Comparison of ENCODE assay signal across 9 cellular contexts in the genomic region with DNA sequence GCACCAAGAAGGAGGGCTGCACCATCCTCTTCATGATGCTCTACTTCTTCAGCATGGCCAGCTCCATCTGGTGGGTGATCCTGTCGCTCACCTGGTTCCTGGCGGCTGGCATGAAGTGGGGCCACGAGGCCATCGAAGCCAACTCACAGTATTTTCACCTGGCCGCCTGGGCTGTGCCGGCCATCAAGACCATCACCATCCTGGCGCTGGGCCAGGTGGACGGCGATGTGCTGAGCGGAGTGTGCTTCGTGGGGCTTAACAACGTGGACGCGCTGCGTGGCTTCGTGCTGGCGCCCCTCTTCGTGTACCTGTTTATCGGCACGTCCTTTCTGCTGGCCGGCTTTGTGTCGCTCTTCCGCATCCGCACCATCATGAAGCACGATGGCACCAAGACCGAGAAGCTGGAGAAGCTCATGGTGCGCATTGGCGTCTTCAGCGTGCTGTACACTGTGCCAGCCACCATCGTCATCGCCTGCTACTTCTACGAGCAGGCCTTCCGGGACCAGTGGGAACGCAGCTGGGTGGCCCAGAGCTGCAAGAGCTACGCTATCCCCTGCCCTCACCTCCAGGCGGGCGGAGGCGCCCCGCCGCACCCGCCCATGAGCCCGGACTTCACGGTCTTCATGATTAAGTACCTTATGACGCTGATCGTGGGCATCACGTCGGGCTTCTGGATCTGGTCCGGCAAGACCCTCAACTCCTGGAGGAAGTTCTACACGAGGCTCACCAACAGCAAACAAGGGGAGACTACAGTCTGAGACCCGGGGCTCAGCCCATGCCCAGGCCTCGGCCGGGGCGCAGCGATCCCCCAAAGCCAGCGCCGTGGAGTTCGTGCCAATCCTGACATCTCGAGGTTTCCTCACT. TPM values are rescaled to one million over a fixed set of nuclear protein-coding genes. Genes with fewer than 3 reads are reported as not detected.
DNase-seq lines count a peak whose midpoint lies in the region; ATAC-seq, FAIRE-seq and TF ChIP-seq lines count a peak whose summit lies in the region.
"Had no signal": no experiment of that assay in that cellular context is flagged by ENCODE, and none has a peak within 500 bp of the region (broad histone marks: within the 10 kb centered on the region; RNA-seq: fewer than 3 reads in every experiment).

No MANE protein-coding gene starts in this region.

- H3K27me3 Mint-ChIP-seq in T-helper 2 cell treated with Interferon-gamma antibody and Interleukin-4, amounts not matched to agents 5 μg/mL and 100 μg/mL, for 36 hours (ENCODE audit: low read depth): peaks cover 53% of the 10 kb centered on the region

- TF ChIP-seq CTCF in mammary epithelial cell (conservative IDR thresholded peaks at IDR 0.05 in 1 of 2, IDR thresholded peaks at IDR 0.05 in 1 of 2; ENCODE audit: extremely low read depth in 1 of 2, insufficient read depth in 1 of 2, low read depth in 1 of 2, low read length in 2 of 2) (no peak), thoracic aorta (IDR thresholded peaks at IDR 0.05) (no peak)

- intact Hi-C loops in mammary epithelial cell (cut with micrococcal nuclease): no loop called here

- WGBS in mammary epithelial cell (ENCODE audit: low coverage, missing lambda C conversion rate): 25% methylated on average over 32 of the region's 58 CpGs

- H3K9me3 ChIP-seq in mammary epithelial cell (replicated peaks; ENCODE audit: insufficient read depth, low read length) (no peaks in the 10 kb centered on the region), thoracic aorta (no peaks in the 10 kb centered on the region)

- H3K27me3 ChIP-seq in mammary epithelial cell (ENCODE audit: insufficient read depth, low read length): no peaks in the 10 kb centered on the region
- H3K27me3 ChIP-seq in thoracic aorta (replicated peaks; ENCODE audit: insufficient read depth): no peaks in the 10 kb centered on the region

- H3K36me3 ChIP-seq in mammary epithelial cell (ENCODE audit: insufficient read depth, low read length) (no peaks in the 10 kb centered on the region), thoracic aorta (no peaks in the 10 kb centered on the region)

- H3K36me3 Mint-ChIP-seq in T-helper 2 cell treated with Interferon-gamma antibody and Interleukin-4, amounts not matched to agents 5 μg/mL and 100 μg/mL, for 36 hours (ENCODE audit: low read depth): no peaks in the 10 kb centered on the region

- no peak for ATAC-seq in left lobe of liver
- ATAC-seq in thoracic aorta (ENCODE audit: insufficient number of reproducible peaks, low FRiP score, low read depth): no peak
- no peak for ATAC-seq in HG03095 (IDR thresholded peaks at IDR 0.05; ENCODE audit: unreplicated experiment)

- peak overlapping the region in 2 of 3 experiments; percentile 63 to 74 for H3K4me3 ChIP-seq in mammary epithelial cell (replicated peaks in 1 of 3; ENCODE audit: insufficient read depth in 1 of 3, low read depth in 2 of 3, low read length in 3 of 3)
- peak overlapping the region; percentile 75 for H3K4me3 ChIP-seq in thoracic aorta

- H3K4me3 Mint-ChIP-seq in T-helper 2 cell treated with Interferon-gamma antibody and Interleukin-4, amounts not matched to agents 5 μg/mL and 100 μg/mL, for 36 hours: peak overlapping the region; percentile 89

- peaks cover 13% of the 10 kb centered on the region for H3K79me2 ChIP-seq in mammary epithelial cell (ENCODE audit: insufficient read depth, low read length)

- peak overlapping the region; percentile 91 for H3K4me2 ChIP-seq in mammary epithelial cell (ENCODE audit: insufficient read depth, low read depth, low read length)

- H3K4me1 Mint-ChIP-seq in T-helper 2 cell treated with Interferon-gamma antibody and Interleukin-4, amounts not matched to agents 5 μg/mL and 100 μg/mL, for 36 hours (ENCODE audit: low read depth): peaks cover 4% of the 10 kb centered on the region

- in situ Hi-C loops in mammary epithelial cell (cut with MboI; ENCODE audit: low sequenced_read_pairs in 2 of 2): loop anchor here in 1 of 2 donors (10.0 kb wide), 1 partner anchor 181 kb away; no protein-coding TSS in a partner anchor

- H4K20me1 ChIP-seq in mammary epithelial cell (ENCODE audit: insufficient read depth, low read length): no peaks in the 10 kb centered on the region

- no peak overlapping the region for H3K27ac Mint-ChIP-seq in T-helper 2 cell treated with Interferon-gamma antibody and Interleukin-4, amounts not matched to agents 5 μg/mL and 100 μg/mL, for 36 hours

- CTCF ChIA-PET in mammary epithelial cell (lab: Charles Lee; ENCODE audit: low non-redundant PET): no interaction called here

- H3K27ac ChIP-seq in mammary epithelial cell (ENCODE audit: insufficient read depth, low read depth, low read length) (no peak overlapping the region), thoracic aorta (peak overlapping the region; percentile 95 to 97)

- DNase-seq in T-helper 2 cell treated with Interferon-gamma antibody and Interleukin-4, amounts not matched to agents 5 μg/mL and 100 μg/mL, for 36 hours (ENCODE audit: low spot score): no peak
- DNase-seq in T-helper 2 cell: no peak
- peak; percentile 28 for DNase-seq in mammary epithelial cell
- peak; percentile 53 for DNase-seq in left lobe of liver (ENCODE audit: low spot score)
- DNase-seq in thoracic aorta (ENCODE audit: low spot score): no peak
- DNase-seq in NCI-H1105 (lab: John Stamatoyannopoulos, UW): no peak
- DNase-seq in frontal cortex (ENCODE audit: low spot score in 2 of 2): no peak
- DNase-seq: AML-193 had no signal

- dilution Hi-C loops in mammary epithelial cell (cut with HindIII; ENCODE audit: low sequenced_read_pairs): no loop called here

- peaks cover 22% of the 10 kb centered on the region for H3K4me1 ChIP-seq in mammary epithelial cell (ENCODE audit: insufficient read depth, low read length)
- peaks cover 0 to 51% of the 10 kb centered on the region in 2 donors for H3K4me1 ChIP-seq in thoracic aorta (ENCODE audit: control insufficient read depth in 1 of 2, low read depth in 2 of 2)

- no TSS peak for BruUV-seq in mammary epithelial cell (replicated peaks; lab: Mats Ljungman, UMichigan)

- H2AFZ ChIP-seq in mammary epithelial cell (ENCODE audit: low read depth, low read length): peak overlapping the region; percentile 83

- no peak overlapping the region for H3K9ac ChIP-seq in mammary epithelial cell (ENCODE audit: insufficient read depth, low read length)

- H3K9me3 Mint-ChIP-seq in T-helper 2 cell treated with Interferon-gamma antibody and Interleukin-4, amounts not matched to agents 5 μg/mL and 100 μg/mL, for 36 hours: no peaks in the 10 kb centered on the region

- FAIRE-seq in frontal cortex (lab: Jason Lieb, UNC): no peak

RNA-seq across cellular contexts. Expression of a gene that starts 2.1 kb away (rescaled TPM):
- total RNA-seq in mammary epithelial cell: 10 to 100 TPM in 1 of 2 donors, 1 to 10 TPM in 1; 3.0 to 17.7 TPM
- polyA plus RNA-seq in mammary epithelial cell: 3.0 TPM
- 1.7 TPM for polyA minus RNA-seq in mammary epithelial cell
- 2.0 TPM for total RNA-seq in left lobe of liver
- total RNA-seq in thoracic aorta: 10 to 100 TPM; 33.6 to 57.9 TPM
- 6.9 TPM for total RNA-seq in frontal cortex

Comparison
In these comparisons a context has a peak if more than half of its experiments do, and no peak if none do; other contexts are left out.
1. DNase-seq: peak in mammary epithelial cell (single experiment) and left lobe of liver (single experiment); none in T-helper 2 cell treated with Interferon-gamma antibody and Interleukin-4, amounts not matched to agents 5 μg/mL and 100 μg/mL, for 36 hours (single experiment), T-helper 2 cell (0 of 5), thoracic aorta (single experiment), NCI-H1105 (single experiment) and frontal cortex (0 of 2).